27 cellular contexts compared by ENCODE assay signal in genomic region chr9:91744114-91744513, GRCh38.
"Had no signal": no experiment of that assay in that cellular context is flagged by ENCODE, and none has a peak within 500 bp of the region (broad histone marks: within the 10 kb centered on the region; RNA-seq: fewer than 3 reads in every experiment).

No MANE protein-coding gene starts in this region.

- H3K27me3 ChIP-seq: stomach, suprapubic skin, testis, thyroid gland, tibial artery, tibial nerve, transverse colon, upper lobe of left lung, upper lobe of right lung, uterus, vagina had no signal

- H3K27ac ChIP-seq: stomach, suprapubic skin, testis, thoracic aorta, thyroid gland, tibial artery, tibial nerve, transverse colon, upper lobe of left lung, upper lobe of right lung, uterus, vagina had no signal

- H3K9me3 ChIP-seq: stomach, suprapubic skin, testis, thoracic aorta, thyroid gland, tibial artery, tibial nerve, transverse colon, upper lobe of left lung, upper lobe of right lung, uterus, vagina had no signal

- FAIRE-seq: urothelium cell line had no signal

- H3K4me1 ChIP-seq: suprapubic skin, testis, thyroid gland, tibial artery, tibial nerve, upper lobe of left lung, upper lobe of right lung, vagina had no signal

- DNase-seq: stimulated activated CD4-positive, alpha-beta T cell treated with anti-CD3 and anti-CD28 coated beads, Interleukin-2, amount 100 ng/mL, for 48 hours; stimulated activated CD4-positive, alpha-beta T cell treated with anti-CD3 and anti-CD28 coated beads, Interleukin-4, amount 100 ng/mL, for 1 hour; stimulated activated CD4-positive, alpha-beta T cell treated with anti-CD3 and anti-CD28 coated beads, Interleukin-4, amount 100 ng/mL, for 24 hours; stimulated activated CD4-positive, alpha-beta T cell treated with anti-CD3 and anti-CD28 coated beads, Interleukin-4, amount 100 ng/mL, for 4 hours; stimulated activated CD8-positive, alpha-beta memory T cell treated with anti-CD3 and anti-CD28 coated beads, Interleukin-4, amount 100 ng/mL, for 48 hours; stimulated activated naive B cell treated with anti-CD40 and anti-IgM and Interleukin-4, amounts not matched to agents 10 μg/mL and 1 μg/mL and 100 μg/mL, for 72 hours; stimulated activated naive CD4-positive, alpha-beta T cell; stimulated activated naive CD4-positive, alpha-beta T cell treated with Interleukin-2 at 50 U/mL for 16 hours; stimulated activated naive CD8-positive, alpha-beta T cell treated with anti-CD3 and anti-CD28 coated beads, Interleukin-15, amount 100 ng/mL, for 72 hours; stimulated activated naive CD8-positive, alpha-beta T cell treated with anti-CD3 and anti-CD28 coated beads, Interleukin-15, Interleukin-2, amounts not matched to agents 100 U/mL and 50 U/mL, for 24 hours; stomach; substantia nigra; testis; thyroid gland; tibial artery; transverse colon; trophoblast cell; upper lobe of left lung; upper lobe of right lung; uterus had no signal

- H3K4me3 ChIP-seq: stomach, suprapubic skin, testis, thoracic aorta, thyroid gland, tibial artery, tibial nerve, transverse colon, upper lobe of left lung, upper lobe of right lung, uterus, vagina had no signal

- H3K36me3 ChIP-seq: stomach, suprapubic skin, thoracic aorta, thyroid gland, tibial artery, tibial nerve, transverse colon, upper lobe of left lung, upper lobe of right lung, uterus, vagina had no signal

- ATAC-seq: stimulated activated effector memory CD8-positive, alpha-beta T cell treated with anti-CD3 and anti-CD28 coated beads, Interleukin-12 subunit alpha, Interleukin-12 subunit beta, amount 100 ng/mL, for 72 hours; stimulated activated memory B cell treated with anti-CD40 and anti-IgM and Interleukin-4, amounts not matched to agents 10 μg/mL and 1 μg/mL and 100 μg/mL, for 72 hours; stimulated activated naive B cell treated with anti-CD40 and anti-IgM and Interleukin-4, amounts not matched to agents 10 μg/mL and 1 μg/mL and 100 μg/mL, for 72 hours; stimulated activated naive CD8-positive, alpha-beta T cell treated with anti-CD3 and anti-CD28 coated beads, Interleukin-15, amount 100 ng/mL, for 72 hours; stimulated activated naive CD8-positive, alpha-beta T cell treated with anti-CD3 and anti-CD28 coated beads, Interleukin-15, Interleukin-2, amounts not matched to agents 100 U/mL and 50 U/mL, for 24 hours; upper lobe of right lung had no signal
